Comparison of ENCODE assay signal across 19 cellular contexts in genomic region chr11:124209824-124210357, GRCh38. TPM values are rescaled to one million over a fixed set of nuclear protein-coding genes. Genes with fewer than 3 reads are reported as not detected.
DNase-seq lines count a peak whose midpoint lies in the region; ATAC-seq and TF ChIP-seq lines count a peak whose summit lies in the region.
"Had no signal": no experiment of that assay in that cellular context is flagged by ENCODE, and none has a peak within 500 bp of the region (broad histone marks: within the 10 kb centered on the region; RNA-seq: fewer than 3 reads in every experiment).

No MANE protein-coding gene starts in this region.

- ATAC-seq in stimulated activated naive CD8-positive, alpha-beta T cell treated with anti-CD3 and anti-CD28 coated beads, Interleukin-15, amount 100 ng/mL, for 72 hours, result peak; percentile 43
- no peak for ATAC-seq in stimulated activated naive CD8-positive, alpha-beta T cell treated with anti-CD3 and anti-CD28 coated beads, Interleukin-15, Interleukin-2, amounts not matched to agents 100 U/mL and 50 U/mL, for 24 hours
- ATAC-seq in stimulated activated effector memory CD8-positive, alpha-beta T cell treated with anti-CD3 and anti-CD28 coated beads, Interleukin-12 subunit alpha, Interleukin-12 subunit beta, amount 100 ng/mL, for 72 hours, result peak; percentile 25
- peak; percentile 19 for ATAC-seq in upper lobe of right lung
- ATAC-seq: A549; CD8-positive, alpha-beta T cell had no signal

- intact Hi-C loops in upper lobe of right lung (cut with DNase I), result no loop called here

- H3K36me3 Mint-ChIP-seq in stimulated activated effector memory CD8-positive, alpha-beta T cell treated with anti-CD3 and anti-CD28 coated beads, Interleukin-12 subunit alpha, Interleukin-12 subunit beta, amount 100 ng/mL, for 72 hours, result no peaks in the 10 kb centered on the region
- H3K36me3 Mint-ChIP-seq: CD8-positive, alpha-beta T cell had no signal

- H3K9me3 ChIP-seq in upper lobe of right lung, result no peaks in the 10 kb centered on the region
- no peaks in the 10 kb centered on the region for H3K9me3 ChIP-seq in right atrium auricular region
- H3K9me3 ChIP-seq: A549; BLaER1 treated with 17β-estradiol and CSF1 and Interleukin-3, amounts not matched to agents 10 nM and 100 nM; Caco-2 had no signal

- no peaks in the 10 kb centered on the region for H3K4me1 Mint-ChIP-seq in stimulated activated naive CD8-positive, alpha-beta T cell treated with anti-CD3 and anti-CD28 coated beads, Interleukin-15, amount 100 ng/mL, for 72 hours
- no peaks in the 10 kb centered on the region for H3K4me1 Mint-ChIP-seq in stimulated activated effector memory CD8-positive, alpha-beta T cell treated with anti-CD3 and anti-CD28 coated beads, Interleukin-12 subunit alpha, Interleukin-12 subunit beta, amount 100 ng/mL, for 72 hours
- H3K4me1 Mint-ChIP-seq: B cell had no signal

- H3K27ac Mint-ChIP-seq in stimulated activated naive CD8-positive, alpha-beta T cell treated with anti-CD3 and anti-CD28 coated beads, Interleukin-15, amount 100 ng/mL, for 72 hours, result no peak overlapping the region
- H3K27ac Mint-ChIP-seq in stimulated activated effector memory CD8-positive, alpha-beta T cell treated with anti-CD3 and anti-CD28 coated beads, Interleukin-12 subunit alpha, Interleukin-12 subunit beta, amount 100 ng/mL, for 72 hours, result no peak overlapping the region
- H3K27ac Mint-ChIP-seq: B cell; CD4-positive, alpha-beta T cell; CD8-positive, alpha-beta T cell had no signal

- H3K4me1 ChIP-seq in upper lobe of right lung (no peaks in the 10 kb centered on the region), right atrium auricular region (no peaks in the 10 kb centered on the region)
- H3K4me1 ChIP-seq: A549, Caco-2 had no signal

- no peaks in the 10 kb centered on the region for H3K27me3 ChIP-seq in upper lobe of right lung
- H3K27me3 ChIP-seq in right atrium auricular region, result no peaks in the 10 kb centered on the region
- H3K27me3 ChIP-seq: BLaER1 treated with 17β-estradiol and CSF1 and Interleukin-3, amounts not matched to agents 10 nM and 100 nM had no signal

- no peak for DNase-seq in stimulated activated naive CD8-positive, alpha-beta T cell treated with anti-CD3 and anti-CD28 coated beads, Interleukin-15, amount 100 ng/mL, for 72 hours
- DNase-seq in stimulated activated naive CD8-positive, alpha-beta T cell treated with anti-CD3 and anti-CD28 coated beads, Interleukin-15, Interleukin-2, amounts not matched to agents 100 U/mL and 50 U/mL, for 24 hours, result no peak
- DNase-seq in stimulated activated effector memory CD8-positive, alpha-beta T cell treated with anti-CD3 and anti-CD28 coated beads, Interleukin-12 subunit alpha, Interleukin-12 subunit beta, amount 100 ng/mL, for 72 hours (ENCODE audit: low spot score in 2 of 2), result no peak
- DNase-seq in upper lobe of right lung (no peak), right atrium auricular region (ENCODE audit: low spot score) (no peak)
- DNase-seq in stimulated activated CD4-positive, alpha-beta T cell treated with anti-CD3 and anti-CD28 coated beads, Interleukin-2, amount 100 ng/mL, for 48 hours, result no peak
- DNase-seq: AML-193; Caco-2; Calu3; CD4-positive, alpha-beta T cell; CD8-positive, alpha-beta T cell; DMS79 treated with DMSO at 0.1 percent for 48 hours; GF-D8 had no signal

- no peaks in the 10 kb centered on the region for H3K9me3 Mint-ChIP-seq in stimulated activated naive CD8-positive, alpha-beta T cell treated with anti-CD3 and anti-CD28 coated beads, Interleukin-15, amount 100 ng/mL, for 72 hours
- no peaks in the 10 kb centered on the region for H3K9me3 Mint-ChIP-seq in stimulated activated effector memory CD8-positive, alpha-beta T cell treated with anti-CD3 and anti-CD28 coated beads, Interleukin-12 subunit alpha, Interleukin-12 subunit beta, amount 100 ng/mL, for 72 hours
- H3K9me3 Mint-ChIP-seq: CD4-positive, alpha-beta T cell; CD8-positive, alpha-beta T cell had no signal

- H3K4me3 ChIP-seq in upper lobe of right lung (no peak overlapping the region), right atrium auricular region (no peak overlapping the region)
- H3K4me3 ChIP-seq: A549; BLaER1 treated with 17β-estradiol and CSF1 and Interleukin-3, amounts not matched to agents 10 nM and 100 nM had no signal

- H3K36me3 ChIP-seq in upper lobe of right lung, result no peaks in the 10 kb centered on the region
- no peaks in the 10 kb centered on the region for H3K36me3 ChIP-seq in right atrium auricular region
- H3K36me3 ChIP-seq: BLaER1 treated with 17β-estradiol and CSF1 and Interleukin-3, amounts not matched to agents 10 nM and 100 nM had no signal

- no peak overlapping the region for H3K4me3 Mint-ChIP-seq in stimulated activated naive CD8-positive, alpha-beta T cell treated with anti-CD3 and anti-CD28 coated beads, Interleukin-15, amount 100 ng/mL, for 72 hours
- H3K4me3 Mint-ChIP-seq in stimulated activated effector memory CD8-positive, alpha-beta T cell treated with anti-CD3 and anti-CD28 coated beads, Interleukin-12 subunit alpha, Interleukin-12 subunit beta, amount 100 ng/mL, for 72 hours, result no peak overlapping the region
- H3K4me3 Mint-ChIP-seq: B cell; CD4-positive, alpha-beta T cell; CD8-positive, alpha-beta T cell had no signal

- H3K27ac ChIP-seq in upper lobe of right lung, result no peak overlapping the region
- H3K27ac ChIP-seq in right atrium auricular region, result no peak overlapping the region
- H3K27ac ChIP-seq: 22Rv1; A549; BLaER1 treated with 17β-estradiol and CSF1 and Interleukin-3, amounts not matched to agents 10 nM and 100 nM; C4-2B had no signal

- H3K27me3 Mint-ChIP-seq in stimulated activated naive CD8-positive, alpha-beta T cell treated with anti-CD3 and anti-CD28 coated beads, Interleukin-15, amount 100 ng/mL, for 72 hours, result peaks cover 5% of the 10 kb centered on the region
- H3K27me3 Mint-ChIP-seq: B cell; CD4-positive, alpha-beta T cell had no signal

- no peak for TF ChIP-seq CTCF in upper lobe of right lung (IDR thresholded peaks at IDR 0.05)
- no peak for TF ChIP-seq CTCF in right atrium auricular region (IDR thresholded peaks at IDR 0.05)

RNA-seq across cellular contexts. Expression of gene OR10D3, which starts 26.7 kb away (rescaled TPM):
- total RNA-seq in upper lobe of right lung (not detected), right atrium auricular region (not detected)
- total RNA-seq: A172; B cell; Caco-2; Calu3; CD4-positive, alpha-beta T cell; CD8-positive, alpha-beta T cell had no signal

RNA-seq across cellular contexts. Expression of gene OR8G1, which starts 31.0 kb away (rescaled TPM):
- total RNA-seq in upper lobe of right lung (not detected), right atrium auricular region (not detected)
- total RNA-seq: A172; B cell; Caco-2; Calu3; CD4-positive, alpha-beta T cell; CD8-positive, alpha-beta T cell had no signal

RNA-seq across cellular contexts. Expression of gene OR8G5, which starts 46.3 kb away (rescaled TPM):
- 0.58 TPM for total RNA-seq in upper lobe of right lung
- not detected for total RNA-seq in right atrium auricular region
- total RNA-seq: A172; B cell; Caco-2; Calu3; CD4-positive, alpha-beta T cell; CD8-positive, alpha-beta T cell had no signal
